In genomic region chr3:195903950-195904290, GRCh38 we compare ENCODE assay signal across 1 cellular context.
TF ChIP-seq lines count a peak whose summit lies in the region.

No MANE protein-coding gene starts in this region.

TF ChIP-seq in HepG2, 621 proteins besides CTCF, POLR2A, EP300 and RAD21 (continued from another document):
- TF ChIP-seq MZF1 (CRISPR knock-in tag; IDR thresholded peaks at IDR 0.05; ENCODE audit: borderline replicate concordance) (no peak), SUZ12 (IDR thresholded peaks at IDR 0.05; ENCODE audit: low read depth, low read length) (no peak), POLR2G (IDR thresholded peaks at IDR 0.05; ENCODE audit: low read depth, low read length) (no peak), ATF7-NPFF (CRISPR knock-in tag; IDR thresholded peaks at IDR 0.05; ENCODE audit: low read depth) (no peak), ZNF275 (CRISPR knock-in tag; IDR thresholded peaks at IDR 0.05; ENCODE audit: borderline replicate concordance) (no peak), CENPT (CRISPR knock-in tag; IDR thresholded peaks at IDR 0.05; ENCODE audit: low read depth) (no peak), SCMH1 (CRISPR knock-in tag; IDR thresholded peaks at IDR 0.05; ENCODE audit: borderline replicate concordance) (no peak)
- TF ChIP-seq, protein P1, sequence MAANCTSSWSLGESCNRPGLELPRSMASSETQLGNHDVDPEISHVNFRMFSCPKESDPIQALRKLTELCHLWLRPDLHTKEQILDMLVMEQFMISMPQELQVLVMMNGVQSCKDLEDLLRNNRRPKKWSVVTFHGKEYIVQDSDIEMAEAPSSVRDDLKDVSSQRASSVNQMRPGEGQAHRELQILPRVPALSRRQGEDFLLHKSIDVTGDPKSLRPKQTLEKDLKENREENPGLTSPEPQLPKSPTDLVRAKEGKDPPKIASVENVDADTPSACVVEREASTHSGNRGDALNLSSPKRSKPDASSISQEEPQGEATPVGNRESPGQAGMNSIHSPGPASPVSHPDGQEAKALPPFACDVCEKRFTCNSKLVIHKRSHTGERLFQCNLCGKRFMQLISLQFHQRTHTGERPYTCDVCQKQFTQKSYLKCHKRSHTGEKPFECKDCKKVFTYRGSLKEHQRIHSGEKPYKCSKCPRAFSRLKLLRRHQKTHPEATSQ (CRISPR knock-in tag; IDR thresholded peaks at IDR 0.05; ENCODE audit: borderline replicate concordance), result no peak
